8 cellular contexts compared by ENCODE assay signal in genomic region chr10:69802424-69803161, GRCh38. TPM values are rescaled to one million over a fixed set of nuclear protein-coding genes. Genes with fewer than 3 reads are reported as not detected.
DNase-seq lines count a peak whose midpoint lies in the region; ATAC-seq, FAIRE-seq and TF ChIP-seq lines count a peak whose summit lies in the region.

No MANE protein-coding gene starts in this region.

- FAIRE-seq in frontal cortex (lab: Jason Lieb, UNC): no peak

- H3K27me3 ChIP-seq in RWPE2 (ENCODE audit: insufficient read depth, poor library complexity, severe bottlenecking) (no peaks in the 10 kb centered on the region), osteoblast (ENCODE audit: insufficient read depth, low read length) (peaks cover 1% of the 10 kb centered on the region)

- ATAC-seq in RWPE2 (ENCODE audit: low read depth) (peak; percentile 52), GM21825 (IDR thresholded peaks at IDR 0.05; ENCODE audit: unreplicated experiment) (no peak), GM19395 (IDR thresholded peaks at IDR 0.05; ENCODE audit: unreplicated experiment) (no peak)

- DNase-seq in RWPE2 (ENCODE audit: low spot score): no peak
- DNase-seq in frontal cortex (ENCODE audit: low spot score in 2 of 2): peak; percentile 42 to 70
- DNase-seq in osteoblast (ENCODE audit: insufficient read length, low spot score, missing footprints): peak; percentile 93
- DNase-seq in midbrain (lab: John Stamatoyannopoulos, UW): no peak
- DNase-seq in DMS114 treated with DMSO at 0.1 percent for 48 hours (lab: John Stamatoyannopoulos, UW; ENCODE audit: unreplicated experiment): no peak

- H3K4me1 ChIP-seq in RWPE2 (ENCODE audit: insufficient read depth, poor library complexity, severe bottlenecking) (peaks cover 8% of the 10 kb centered on the region), osteoblast (ENCODE audit: insufficient read depth, low read length) (peaks cover 25% of the 10 kb centered on the region)

- TF ChIP-seq CTCF in C4-2B (conservative IDR thresholded peaks at IDR 0.05) (no peak), RWPE2 (IDR thresholded peaks at IDR 0.05; ENCODE audit: poor library complexity, severe bottlenecking) (peak; percentile 29), osteoblast (IDR thresholded peaks at IDR 0.05; ENCODE audit: extremely low read depth, low read depth, low read length) (no peak)

- no peaks in the 10 kb centered on the region for H4K20me1 ChIP-seq in osteoblast (ENCODE audit: insufficient read depth, low read length)

- H3K27ac ChIP-seq in C4-2B: peak overlapping the region; percentile 34; the same call in 1 of the 2 replicates
- H3K27ac ChIP-seq in RWPE2 (ENCODE audit: poor library complexity, severe bottlenecking): no peak overlapping the region
- H3K27ac ChIP-seq in osteoblast (ENCODE audit: low read depth, low read length): no peak overlapping the region

- H3K4me3 ChIP-seq in RWPE2 (ENCODE audit: severe bottlenecking) (peak overlapping the region; percentile 29), osteoblast (ENCODE audit: insufficient read depth, low read length) (peak overlapping the region; percentile 78)

- peaks cover 12% of the 10 kb centered on the region for H3K79me2 ChIP-seq in osteoblast (ENCODE audit: insufficient read depth, low read length)

- H3K9me3 ChIP-seq in RWPE2 (ENCODE audit: severe bottlenecking): no peaks in the 10 kb centered on the region
- no peaks in the 10 kb centered on the region for H3K9me3 ChIP-seq in osteoblast (ENCODE audit: low read depth, low read length)

- peak overlapping the region; percentile 84 for H2AFZ ChIP-seq in osteoblast (ENCODE audit: low read length)

- H3K36me3 ChIP-seq in RWPE2 (ENCODE audit: low read depth): no peaks in the 10 kb centered on the region
- H3K36me3 ChIP-seq in osteoblast (ENCODE audit: insufficient read depth, low read length): no peaks in the 10 kb centered on the region

- peak overlapping the region; percentile 93 for H3K4me2 ChIP-seq in osteoblast (ENCODE audit: insufficient read depth, low read length)

RNA-seq across cellular contexts. Expression of gene COL13A1, which starts 0.9 kb away (rescaled TPM):
- total RNA-seq in frontal cortex: 2.0 TPM
- total RNA-seq in osteoblast: 1.1 and 1.8 TPM in 2 replicates

Comparison
In these comparisons a context has a peak if more than half of its experiments do, and no peak if none do; other contexts are left out.
1. DNase-seq: peak in frontal cortex (2 of 2) and osteoblast (single experiment); none in RWPE2 (single experiment), midbrain (single experiment) and DMS114 treated with DMSO at 0.1 percent for 48 hours (single experiment).